ENCODE assay signal across 1 cellular context in the genomic region with DNA sequence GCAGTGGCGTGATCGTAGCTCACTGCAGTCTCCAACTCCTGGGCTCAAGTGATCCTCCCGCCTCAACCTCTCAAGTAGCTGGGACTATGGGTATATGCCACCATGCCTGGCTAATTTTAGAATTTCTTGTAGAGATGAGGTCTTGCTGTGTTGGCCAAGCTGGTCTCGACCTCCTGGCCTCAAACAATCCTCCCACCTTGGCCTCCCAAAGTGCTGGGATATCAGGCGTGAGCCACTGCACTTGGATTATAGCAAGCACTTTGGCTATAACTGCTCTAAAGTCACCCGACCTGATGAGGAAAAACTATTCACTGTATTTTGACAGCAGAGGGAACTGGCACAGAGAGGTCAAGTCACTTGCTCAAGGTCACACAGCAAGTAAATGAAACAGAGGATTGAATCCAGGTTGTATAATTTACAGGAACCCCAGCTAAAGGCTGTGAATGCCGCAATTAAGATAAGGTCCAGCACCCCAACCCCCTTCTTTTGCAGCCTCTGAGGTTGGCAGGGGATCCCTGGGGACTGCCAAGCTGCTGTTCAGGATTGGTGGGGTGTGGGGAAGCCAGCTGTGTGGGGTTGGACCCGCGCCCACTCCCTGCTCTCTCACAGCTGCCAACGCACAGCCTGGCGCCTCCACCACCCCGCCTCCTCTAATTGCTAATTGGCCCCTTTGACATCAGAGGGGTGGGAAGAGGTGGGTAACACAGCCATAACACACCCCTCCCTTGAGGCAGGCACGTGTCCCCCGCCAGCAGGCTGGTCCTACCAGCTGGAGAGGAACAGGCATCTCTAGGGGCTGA.
TF ChIP-seq lines count a peak whose summit lies in the region.

No MANE protein-coding gene starts in this region.

TF ChIP-seq in HEK293, 187 proteins besides CTCF, POLR2A, EP300 and RAD21 (continued from another document and continues in another):
- TF ChIP-seq, protein P1, sequence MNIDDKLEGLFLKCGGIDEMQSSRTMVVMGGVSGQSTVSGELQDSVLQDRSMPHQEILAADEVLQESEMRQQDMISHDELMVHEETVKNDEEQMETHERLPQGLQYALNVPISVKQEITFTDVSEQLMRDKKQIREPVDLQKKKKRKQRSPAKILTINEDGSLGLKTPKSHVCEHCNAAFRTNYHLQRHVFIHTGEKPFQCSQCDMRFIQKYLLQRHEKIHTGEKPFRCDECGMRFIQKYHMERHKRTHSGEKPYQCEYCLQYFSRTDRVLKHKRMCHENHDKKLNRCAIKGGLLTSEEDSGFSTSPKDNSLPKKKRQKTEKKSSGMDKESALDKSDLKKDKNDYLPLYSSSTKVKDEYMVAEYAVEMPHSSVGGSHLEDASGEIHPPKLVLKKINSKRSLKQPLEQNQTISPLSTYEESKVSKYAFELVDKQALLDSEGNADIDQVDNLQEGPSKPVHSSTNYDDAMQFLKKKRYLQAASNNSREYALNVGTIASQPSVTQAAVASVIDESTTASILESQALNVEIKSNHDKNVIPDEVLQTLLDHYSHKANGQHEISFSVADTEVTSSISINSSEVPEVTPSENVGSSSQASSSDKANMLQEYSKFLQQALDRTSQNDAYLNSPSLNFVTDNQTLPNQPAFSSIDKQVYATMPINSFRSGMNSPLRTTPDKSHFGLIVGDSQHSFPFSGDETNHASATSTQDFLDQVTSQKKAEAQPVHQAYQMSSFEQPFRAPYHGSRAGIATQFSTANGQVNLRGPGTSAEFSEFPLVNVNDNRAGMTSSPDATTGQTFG (tag by site-specific recombination; IDR thresholded peaks at IDR 0.05; ENCODE audit: borderline replicate concordance): no peak
- TF ChIP-seq ZNF184 (tag by site-specific recombination; IDR thresholded peaks at IDR 0.05) (no peak), ZSCAN30 (tag by site-specific recombination; IDR thresholded peaks at IDR 0.05) (no peak), ZNF621 (tag by site-specific recombination; IDR thresholded peaks at IDR 0.05) (no peak), BCL11B (tag by site-specific recombination; IDR thresholded peaks at IDR 0.05; ENCODE audit: low read depth) (no peak), ZBTB7A (tag by site-specific recombination; IDR thresholded peaks at IDR 0.05; ENCODE audit: low read depth) (no peak), ZNF157 (tag by site-specific recombination; IDR thresholded peaks at IDR 0.05) (no peak), ZNF416 (tag by site-specific recombination; IDR thresholded peaks at IDR 0.05) (no peak), WT1 (tag by site-specific recombination; IDR thresholded peaks at IDR 0.05) (no peak), ZNF248 (tag by site-specific recombination; IDR thresholded peaks at IDR 0.05) (no peak), SP7 (tag by site-specific recombination; IDR thresholded peaks at IDR 0.05) (0 out of 2 replicates have a peak, but pooled peaks have one; percentile 43), ZNF114 (tag by site-specific recombination; IDR thresholded peaks at IDR 0.05) (no peak), ZNF561 (tag by site-specific recombination; IDR thresholded peaks at IDR 0.05; ENCODE audit: borderline replicate concordance) (no peak), SP2 (tag by site-specific recombination; IDR thresholded peaks at IDR 0.05) (peak; percentile 58), IKZF3 (tag by site-specific recombination; IDR thresholded peaks at IDR 0.05) (no peak), ZBTB8A (tag by site-specific recombination; IDR thresholded peaks at IDR 0.05) (no peak), ZNF560 (tag by site-specific recombination; IDR thresholded peaks at IDR 0.05; ENCODE audit: borderline replicate concordance) (no peak), ZNF768 (tag by site-specific recombination; IDR thresholded peaks at IDR 0.05) (peak; percentile 96), ZXDB (tag by site-specific recombination; IDR thresholded peaks at IDR 0.05) (no peak), ZNF629 (tag by site-specific recombination; IDR thresholded peaks at IDR 0.05) (no peak), ZFHX2 (tag by site-specific recombination; conservative IDR thresholded peaks at IDR 0.05) (peak; percentile 96), ZBTB48 (tag by site-specific recombination; IDR thresholded peaks at IDR 0.05) (no peak), ZNF24 (tag by site-specific recombination; IDR thresholded peaks at IDR 0.05) (no peak), ZNF501 (tag by site-specific recombination; IDR thresholded peaks at IDR 0.05) (no peak), GLIS2 (tag by site-specific recombination; IDR thresholded peaks at IDR 0.05) (0 out of 2 replicates have a peak, but pooled peaks have one; percentile 22), ZNF19 (tag by site-specific recombination; IDR thresholded peaks at IDR 0.05; ENCODE audit: low read depth) (no peak), ZNF341 (tag by site-specific recombination; IDR thresholded peaks at IDR 0.05; ENCODE audit: low read depth) (peak; percentile 96), ZNF37A (tag by site-specific recombination; IDR thresholded peaks at IDR 0.05) (no peak), MYNN (tag by site-specific recombination; IDR thresholded peaks at IDR 0.05; ENCODE audit: borderline replicate concordance) (no peak), EGR2 (tag by site-specific recombination; IDR thresholded peaks at IDR 0.05; ENCODE audit: low read depth) (peak; percentile 95), YY2 (tag by site-specific recombination; IDR thresholded peaks at IDR 0.05) (no peak), ZNF626 (tag by site-specific recombination; IDR thresholded peaks at IDR 0.05) (no peak)
- TF ChIP-seq, protein P2, sequence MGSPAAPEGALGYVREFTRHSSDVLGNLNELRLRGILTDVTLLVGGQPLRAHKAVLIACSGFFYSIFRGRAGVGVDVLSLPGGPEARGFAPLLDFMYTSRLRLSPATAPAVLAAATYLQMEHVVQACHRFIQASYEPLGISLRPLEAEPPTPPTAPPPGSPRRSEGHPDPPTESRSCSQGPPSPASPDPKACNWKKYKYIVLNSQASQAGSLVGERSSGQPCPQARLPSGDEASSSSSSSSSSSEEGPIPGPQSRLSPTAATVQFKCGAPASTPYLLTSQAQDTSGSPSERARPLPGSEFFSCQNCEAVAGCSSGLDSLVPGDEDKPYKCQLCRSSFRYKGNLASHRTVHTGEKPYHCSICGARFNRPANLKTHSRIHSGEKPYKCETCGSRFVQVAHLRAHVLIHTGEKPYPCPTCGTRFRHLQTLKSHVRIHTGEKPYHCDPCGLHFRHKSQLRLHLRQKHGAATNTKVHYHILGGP (tag by site-specific recombination; IDR thresholded peaks at IDR 0.05): no peak
- TF ChIP-seq, protein P3, sequence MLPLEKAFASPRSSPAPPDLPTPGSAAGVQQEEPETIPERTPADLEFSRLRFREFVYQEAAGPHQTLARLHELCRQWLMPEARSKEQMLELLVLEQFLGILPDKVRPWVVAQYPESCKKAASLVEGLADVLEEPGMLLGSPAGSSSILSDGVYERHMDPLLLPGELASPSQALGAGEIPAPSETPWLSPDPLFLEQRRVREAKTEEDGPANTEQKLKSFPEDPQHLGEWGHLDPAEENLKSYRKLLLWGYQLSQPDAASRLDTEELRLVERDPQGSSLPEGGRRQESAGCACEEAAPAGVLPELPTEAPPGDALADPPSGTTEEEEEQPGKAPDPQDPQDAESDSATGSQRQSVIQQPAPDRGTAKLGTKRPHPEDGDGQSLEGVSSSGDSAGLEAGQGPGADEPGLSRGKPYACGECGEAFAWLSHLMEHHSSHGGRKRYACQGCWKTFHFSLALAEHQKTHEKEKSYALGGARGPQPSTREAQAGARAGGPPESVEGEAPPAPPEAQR (tag by site-specific recombination; IDR thresholded peaks at IDR 0.05): no peak
- TF ChIP-seq, protein P4, sequence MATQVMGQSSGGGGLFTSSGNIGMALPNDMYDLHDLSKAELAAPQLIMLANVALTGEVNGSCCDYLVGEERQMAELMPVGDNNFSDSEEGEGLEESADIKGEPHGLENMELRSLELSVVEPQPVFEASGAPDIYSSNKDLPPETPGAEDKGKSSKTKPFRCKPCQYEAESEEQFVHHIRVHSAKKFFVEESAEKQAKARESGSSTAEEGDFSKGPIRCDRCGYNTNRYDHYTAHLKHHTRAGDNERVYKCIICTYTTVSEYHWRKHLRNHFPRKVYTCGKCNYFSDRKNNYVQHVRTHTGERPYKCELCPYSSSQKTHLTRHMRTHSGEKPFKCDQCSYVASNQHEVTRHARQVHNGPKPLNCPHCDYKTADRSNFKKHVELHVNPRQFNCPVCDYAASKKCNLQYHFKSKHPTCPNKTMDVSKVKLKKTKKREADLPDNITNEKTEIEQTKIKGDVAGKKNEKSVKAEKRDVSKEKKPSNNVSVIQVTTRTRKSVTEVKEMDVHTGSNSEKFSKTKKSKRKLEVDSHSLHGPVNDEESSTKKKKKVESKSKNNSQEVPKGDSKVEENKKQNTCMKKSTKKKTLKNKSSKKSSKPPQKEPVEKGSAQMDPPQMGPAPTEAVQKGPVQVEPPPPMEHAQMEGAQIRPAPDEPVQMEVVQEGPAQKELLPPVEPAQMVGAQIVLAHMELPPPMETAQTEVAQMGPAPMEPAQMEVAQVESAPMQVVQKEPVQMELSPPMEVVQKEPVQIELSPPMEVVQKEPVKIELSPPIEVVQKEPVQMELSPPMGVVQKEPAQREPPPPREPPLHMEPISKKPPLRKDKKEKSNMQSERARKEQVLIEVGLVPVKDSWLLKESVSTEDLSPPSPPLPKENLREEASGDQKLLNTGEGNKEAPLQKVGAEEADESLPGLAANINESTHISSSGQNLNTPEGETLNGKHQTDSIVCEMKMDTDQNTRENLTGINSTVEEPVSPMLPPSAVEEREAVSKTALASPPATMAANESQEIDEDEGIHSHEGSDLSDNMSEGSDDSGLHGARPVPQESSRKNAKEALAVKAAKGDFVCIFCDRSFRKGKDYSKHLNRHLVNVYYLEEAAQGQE (tag by site-specific recombination; IDR thresholded peaks at IDR 0.05): 0 out of 2 replicates have a peak, but pooled peaks have one; percentile 11
- TF ChIP-seq, protein P5, sequence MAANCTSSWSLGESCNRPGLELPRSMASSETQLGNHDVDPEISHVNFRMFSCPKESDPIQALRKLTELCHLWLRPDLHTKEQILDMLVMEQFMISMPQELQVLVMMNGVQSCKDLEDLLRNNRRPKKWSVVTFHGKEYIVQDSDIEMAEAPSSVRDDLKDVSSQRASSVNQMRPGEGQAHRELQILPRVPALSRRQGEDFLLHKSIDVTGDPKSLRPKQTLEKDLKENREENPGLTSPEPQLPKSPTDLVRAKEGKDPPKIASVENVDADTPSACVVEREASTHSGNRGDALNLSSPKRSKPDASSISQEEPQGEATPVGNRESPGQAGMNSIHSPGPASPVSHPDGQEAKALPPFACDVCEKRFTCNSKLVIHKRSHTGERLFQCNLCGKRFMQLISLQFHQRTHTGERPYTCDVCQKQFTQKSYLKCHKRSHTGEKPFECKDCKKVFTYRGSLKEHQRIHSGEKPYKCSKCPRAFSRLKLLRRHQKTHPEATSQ (tag by site-specific recombination; IDR thresholded peaks at IDR 0.05): no peak
- TF ChIP-seq, protein P6, sequence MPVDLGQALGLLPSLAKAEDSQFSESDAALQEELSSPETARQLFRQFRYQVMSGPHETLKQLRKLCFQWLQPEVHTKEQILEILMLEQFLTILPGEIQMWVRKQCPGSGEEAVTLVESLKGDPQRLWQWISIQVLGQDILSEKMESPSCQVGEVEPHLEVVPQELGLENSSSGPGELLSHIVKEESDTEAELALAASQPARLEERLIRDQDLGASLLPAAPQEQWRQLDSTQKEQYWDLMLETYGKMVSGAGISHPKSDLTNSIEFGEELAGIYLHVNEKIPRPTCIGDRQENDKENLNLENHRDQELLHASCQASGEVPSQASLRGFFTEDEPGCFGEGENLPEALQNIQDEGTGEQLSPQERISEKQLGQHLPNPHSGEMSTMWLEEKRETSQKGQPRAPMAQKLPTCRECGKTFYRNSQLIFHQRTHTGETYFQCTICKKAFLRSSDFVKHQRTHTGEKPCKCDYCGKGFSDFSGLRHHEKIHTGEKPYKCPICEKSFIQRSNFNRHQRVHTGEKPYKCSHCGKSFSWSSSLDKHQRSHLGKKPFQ (tag by site-specific recombination; IDR thresholded peaks at IDR 0.05): no peak
- TF ChIP-seq, protein P7, sequence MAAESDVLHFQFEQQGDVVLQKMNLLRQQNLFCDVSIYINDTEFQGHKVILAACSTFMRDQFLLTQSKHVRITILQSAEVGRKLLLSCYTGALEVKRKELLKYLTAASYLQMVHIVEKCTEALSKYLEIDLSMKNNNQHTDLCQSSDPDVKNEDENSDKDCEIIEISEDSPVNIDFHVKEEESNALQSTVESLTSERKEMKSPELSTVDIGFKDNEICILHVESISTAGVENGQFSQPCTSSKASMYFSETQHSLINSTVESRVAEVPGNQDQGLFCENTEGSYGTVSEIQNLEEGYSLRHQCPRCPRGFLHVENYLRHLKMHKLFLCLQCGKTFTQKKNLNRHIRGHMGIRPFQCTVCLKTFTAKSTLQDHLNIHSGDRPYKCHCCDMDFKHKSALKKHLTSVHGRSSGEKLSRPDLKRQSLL (tag by site-specific recombination; IDR thresholded peaks at IDR 0.05): 0 out of 2 replicates have a peak, but pooled peaks have one; percentile 23
- TF ChIP-seq, protein P8, sequence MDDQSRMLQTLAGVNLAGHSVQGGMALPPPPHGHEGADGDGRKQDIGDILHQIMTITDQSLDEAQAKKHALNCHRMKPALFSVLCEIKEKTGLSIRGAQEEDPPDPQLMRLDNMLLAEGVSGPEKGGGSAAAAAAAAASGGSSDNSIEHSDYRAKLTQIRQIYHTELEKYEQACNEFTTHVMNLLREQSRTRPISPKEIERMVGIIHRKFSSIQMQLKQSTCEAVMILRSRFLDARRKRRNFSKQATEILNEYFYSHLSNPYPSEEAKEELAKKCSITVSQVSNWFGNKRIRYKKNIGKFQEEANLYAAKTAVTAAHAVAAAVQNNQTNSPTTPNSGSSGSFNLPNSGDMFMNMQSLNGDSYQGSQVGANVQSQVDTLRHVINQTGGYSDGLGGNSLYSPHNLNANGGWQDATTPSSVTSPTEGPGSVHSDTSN (CRISPR knock-in tag; IDR thresholded peaks at IDR 0.05): no peak
- TF ChIP-seq, protein P9, sequence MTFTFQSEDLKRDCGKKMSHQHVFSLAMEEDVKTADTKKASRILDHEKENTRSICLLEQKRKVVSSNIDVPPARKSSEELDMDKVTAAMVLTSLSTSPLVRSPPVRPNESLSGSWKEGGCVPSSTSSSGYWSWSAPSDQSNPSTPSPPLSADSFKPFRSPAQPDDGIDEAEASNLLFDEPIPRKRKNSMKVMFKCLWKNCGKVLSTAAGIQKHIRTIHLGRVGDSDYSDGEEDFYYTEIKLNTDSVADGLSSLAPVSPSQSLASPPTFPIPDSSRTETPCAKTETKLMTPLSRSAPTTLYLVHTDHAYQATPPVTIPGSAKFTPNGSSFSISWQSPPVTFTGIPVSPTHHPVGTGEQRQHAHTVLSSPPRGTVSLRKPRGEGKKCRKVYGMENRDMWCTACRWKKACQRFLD (tag by site-specific recombination; IDR thresholded peaks at IDR 0.05): no peak
- TF ChIP-seq, protein P10, sequence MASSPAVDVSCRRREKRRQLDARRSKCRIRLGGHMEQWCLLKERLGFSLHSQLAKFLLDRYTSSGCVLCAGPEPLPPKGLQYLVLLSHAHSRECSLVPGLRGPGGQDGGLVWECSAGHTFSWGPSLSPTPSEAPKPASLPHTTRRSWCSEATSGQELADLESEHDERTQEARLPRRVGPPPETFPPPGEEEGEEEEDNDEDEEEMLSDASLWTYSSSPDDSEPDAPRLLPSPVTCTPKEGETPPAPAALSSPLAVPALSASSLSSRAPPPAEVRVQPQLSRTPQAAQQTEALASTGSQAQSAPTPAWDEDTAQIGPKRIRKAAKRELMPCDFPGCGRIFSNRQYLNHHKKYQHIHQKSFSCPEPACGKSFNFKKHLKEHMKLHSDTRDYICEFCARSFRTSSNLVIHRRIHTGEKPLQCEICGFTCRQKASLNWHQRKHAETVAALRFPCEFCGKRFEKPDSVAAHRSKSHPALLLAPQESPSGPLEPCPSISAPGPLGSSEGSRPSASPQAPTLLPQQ (tag by site-specific recombination; IDR thresholded peaks at IDR 0.05): no peak
